Comparison of ENCODE assay signal across 1 cellular context in the genomic region with DNA sequence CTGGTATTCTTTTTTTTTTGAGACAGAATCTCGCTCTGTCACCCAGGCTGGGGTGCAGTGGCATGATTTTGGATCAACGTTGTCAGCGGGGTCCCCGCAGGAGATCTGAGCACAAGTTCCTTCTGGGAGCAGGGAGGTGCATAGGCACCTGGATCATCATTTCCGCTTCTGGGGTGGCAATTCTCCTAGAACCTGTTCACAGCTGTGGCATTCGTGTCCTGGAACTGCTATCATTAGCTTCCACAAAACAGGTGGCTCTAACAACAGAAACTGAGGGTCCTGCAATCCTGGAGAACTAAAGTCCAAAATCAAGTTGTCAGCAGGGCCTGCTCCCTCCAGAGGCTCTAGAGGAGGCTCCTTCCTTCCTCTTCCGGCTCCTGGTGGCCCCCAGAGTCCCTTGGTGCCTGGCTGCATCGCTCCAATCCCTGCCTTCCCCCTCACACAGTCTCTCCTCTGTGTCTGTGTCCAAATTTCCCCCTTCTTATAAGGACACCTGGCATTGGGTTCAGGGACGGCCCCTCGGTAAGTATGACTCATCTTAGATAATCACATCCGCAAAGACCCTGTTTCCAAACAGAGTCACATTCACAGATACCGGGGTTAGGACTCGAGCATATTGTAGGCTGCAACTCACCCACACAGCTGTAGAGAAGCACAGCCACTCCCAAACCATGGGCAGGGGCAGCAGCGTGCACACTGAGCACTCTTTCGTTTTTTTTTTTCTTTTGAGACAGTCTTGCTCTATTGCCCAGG.
TF ChIP-seq lines count a peak whose summit lies in the region.

No MANE protein-coding gene starts in this region.

TF ChIP-seq in HepG2, 621 proteins besides CTCF, POLR2A, EP300 and RAD21 (continued from another document and continues in another):
- TF ChIP-seq, protein P1, sequence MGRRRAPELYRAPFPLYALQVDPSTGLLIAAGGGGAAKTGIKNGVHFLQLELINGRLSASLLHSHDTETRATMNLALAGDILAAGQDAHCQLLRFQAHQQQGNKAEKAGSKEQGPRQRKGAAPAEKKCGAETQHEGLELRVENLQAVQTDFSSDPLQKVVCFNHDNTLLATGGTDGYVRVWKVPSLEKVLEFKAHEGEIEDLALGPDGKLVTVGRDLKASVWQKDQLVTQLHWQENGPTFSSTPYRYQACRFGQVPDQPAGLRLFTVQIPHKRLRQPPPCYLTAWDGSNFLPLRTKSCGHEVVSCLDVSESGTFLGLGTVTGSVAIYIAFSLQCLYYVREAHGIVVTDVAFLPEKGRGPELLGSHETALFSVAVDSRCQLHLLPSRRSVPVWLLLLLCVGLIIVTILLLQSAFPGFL (CRISPR knock-in tag; IDR thresholded peaks at IDR 0.05) = no peak
- TF ChIP-seq HOXA7 (CRISPR knock-in tag; IDR thresholded peaks at IDR 0.05) (no peak), FOXK1 (CRISPR knock-in tag; IDR thresholded peaks at IDR 0.05; ENCODE audit: borderline replicate concordance, low read depth) (peak; percentile 67; the same call in 1 of the 2 replicates), ZNF646 (CRISPR knock-in tag; IDR thresholded peaks at IDR 0.05) (no peak), ZNF331 (CRISPR knock-in tag; IDR thresholded peaks at IDR 0.05) (0 out of 2 replicates have a peak, but pooled peaks have one; percentile 35), STAT5B (CRISPR knock-in tag; IDR thresholded peaks at IDR 0.05) (no peak), ZNF572 (CRISPR knock-in tag; IDR thresholded peaks at IDR 0.05) (no peak), TCF7 (IDR thresholded peaks at IDR 0.05; ENCODE audit: low read depth) (no peak), ZKSCAN8 (CRISPR knock-in tag; IDR thresholded peaks at IDR 0.05; ENCODE audit: borderline replicate concordance) (0 out of 2 replicates have a peak, but pooled peaks have one; percentile 35), ZBTB2 (CRISPR knock-in tag; IDR thresholded peaks at IDR 0.05; ENCODE audit: low read depth) (no peak), STAG1 (CRISPR knock-in tag; IDR thresholded peaks at IDR 0.05) (no peak), ZNF589 (CRISPR knock-in tag; conservative IDR thresholded peaks at IDR 0.05) (no peak), EZH2 (conservative IDR thresholded peaks at IDR 0.05; ENCODE audit: low read depth, low read length) (no peak), ZNF121 (CRISPR knock-in tag; IDR thresholded peaks at IDR 0.05) (peak; percentile 93), ZNF740 (CRISPR knock-in tag; IDR thresholded peaks at IDR 0.05) (no peak), KDM5B (CRISPR knock-in tag; IDR thresholded peaks at IDR 0.05; ENCODE audit: borderline replicate concordance) (peak; percentile 50; the same call in 1 of the 2 replicates), PPARG (CRISPR knock-in tag; conservative IDR thresholded peaks at IDR 0.05) (0 out of 2 replicates have a peak, but pooled peaks have one; percentile 36), LRRFIP1 (CRISPR knock-in tag; conservative IDR thresholded peaks at IDR 0.05) (no peak)
- TF ChIP-seq, protein P2, sequence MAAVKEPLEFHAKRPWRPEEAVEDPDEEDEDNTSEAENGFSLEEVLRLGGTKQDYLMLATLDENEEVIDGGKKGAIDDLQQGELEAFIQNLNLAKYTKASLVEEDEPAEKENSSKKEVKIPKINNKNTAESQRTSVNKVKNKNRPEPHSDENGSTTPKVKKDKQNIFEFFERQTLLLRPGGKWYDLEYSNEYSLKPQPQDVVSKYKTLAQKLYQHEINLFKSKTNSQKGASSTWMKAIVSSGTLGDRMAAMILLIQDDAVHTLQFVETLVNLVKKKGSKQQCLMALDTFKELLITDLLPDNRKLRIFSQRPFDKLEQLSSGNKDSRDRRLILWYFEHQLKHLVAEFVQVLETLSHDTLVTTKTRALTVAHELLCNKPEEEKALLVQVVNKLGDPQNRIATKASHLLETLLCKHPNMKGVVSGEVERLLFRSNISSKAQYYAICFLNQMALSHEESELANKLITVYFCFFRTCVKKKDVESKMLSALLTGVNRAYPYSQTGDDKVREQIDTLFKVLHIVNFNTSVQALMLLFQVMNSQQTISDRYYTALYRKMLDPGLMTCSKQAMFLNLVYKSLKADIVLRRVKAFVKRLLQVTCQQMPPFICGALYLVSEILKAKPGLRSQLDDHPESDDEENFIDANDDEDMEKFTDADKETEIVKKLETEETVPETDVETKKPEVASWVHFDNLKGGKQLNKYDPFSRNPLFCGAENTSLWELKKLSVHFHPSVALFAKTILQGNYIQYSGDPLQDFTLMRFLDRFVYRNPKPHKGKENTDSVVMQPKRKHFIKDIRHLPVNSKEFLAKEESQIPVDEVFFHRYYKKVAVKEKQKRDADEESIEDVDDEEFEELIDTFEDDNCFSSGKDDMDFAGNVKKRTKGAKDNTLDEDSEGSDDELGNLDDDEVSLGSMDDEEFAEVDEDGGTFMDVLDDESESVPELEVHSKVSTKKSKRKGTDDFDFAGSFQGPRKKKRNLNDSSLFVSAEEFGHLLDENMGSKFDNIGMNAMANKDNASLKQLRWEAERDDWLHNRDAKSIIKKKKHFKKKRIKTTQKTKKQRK (IDR thresholded peaks at IDR 0.05; ENCODE audit: low read length) = no peak
- TF ChIP-seq, protein P3, sequence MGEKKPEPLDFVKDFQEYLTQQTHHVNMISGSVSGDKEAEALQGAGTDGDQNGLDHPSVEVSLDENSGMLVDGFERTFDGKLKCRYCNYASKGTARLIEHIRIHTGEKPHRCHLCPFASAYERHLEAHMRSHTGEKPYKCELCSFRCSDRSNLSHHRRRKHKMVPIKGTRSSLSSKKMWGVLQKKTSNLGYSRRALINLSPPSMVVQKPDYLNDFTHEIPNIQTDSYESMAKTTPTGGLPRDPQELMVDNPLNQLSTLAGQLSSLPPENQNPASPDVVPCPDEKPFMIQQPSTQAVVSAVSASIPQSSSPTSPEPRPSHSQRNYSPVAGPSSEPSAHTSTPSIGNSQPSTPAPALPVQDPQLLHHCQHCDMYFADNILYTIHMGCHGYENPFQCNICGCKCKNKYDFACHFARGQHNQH (CRISPR knock-in tag; IDR thresholded peaks at IDR 0.05) = peak; percentile 53; the same call in 1 of the 2 replicates
- TF ChIP-seq, protein P4, sequence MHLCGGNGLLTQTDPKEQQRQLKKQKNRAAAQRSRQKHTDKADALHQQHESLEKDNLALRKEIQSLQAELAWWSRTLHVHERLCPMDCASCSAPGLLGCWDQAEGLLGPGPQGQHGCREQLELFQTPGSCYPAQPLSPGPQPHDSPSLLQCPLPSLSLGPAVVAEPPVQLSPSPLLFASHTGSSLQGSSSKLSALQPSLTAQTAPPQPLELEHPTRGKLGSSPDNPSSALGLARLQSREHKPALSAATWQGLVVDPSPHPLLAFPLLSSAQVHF (CRISPR knock-in tag; IDR thresholded peaks at IDR 0.05) = no peak
- TF ChIP-seq, protein P5, sequence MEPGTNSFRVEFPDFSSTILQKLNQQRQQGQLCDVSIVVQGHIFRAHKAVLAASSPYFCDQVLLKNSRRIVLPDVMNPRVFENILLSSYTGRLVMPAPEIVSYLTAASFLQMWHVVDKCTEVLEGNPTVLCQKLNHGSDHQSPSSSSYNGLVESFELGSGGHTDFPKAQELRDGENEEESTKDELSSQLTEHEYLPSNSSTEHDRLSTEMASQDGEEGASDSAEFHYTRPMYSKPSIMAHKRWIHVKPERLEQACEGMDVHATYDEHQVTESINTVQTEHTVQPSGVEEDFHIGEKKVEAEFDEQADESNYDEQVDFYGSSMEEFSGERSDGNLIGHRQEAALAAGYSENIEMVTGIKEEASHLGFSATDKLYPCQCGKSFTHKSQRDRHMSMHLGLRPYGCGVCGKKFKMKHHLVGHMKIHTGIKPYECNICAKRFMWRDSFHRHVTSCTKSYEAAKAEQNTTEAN (CRISPR knock-in tag; conservative IDR thresholded peaks at IDR 0.05) = no peak
- TF ChIP-seq, protein P6, sequence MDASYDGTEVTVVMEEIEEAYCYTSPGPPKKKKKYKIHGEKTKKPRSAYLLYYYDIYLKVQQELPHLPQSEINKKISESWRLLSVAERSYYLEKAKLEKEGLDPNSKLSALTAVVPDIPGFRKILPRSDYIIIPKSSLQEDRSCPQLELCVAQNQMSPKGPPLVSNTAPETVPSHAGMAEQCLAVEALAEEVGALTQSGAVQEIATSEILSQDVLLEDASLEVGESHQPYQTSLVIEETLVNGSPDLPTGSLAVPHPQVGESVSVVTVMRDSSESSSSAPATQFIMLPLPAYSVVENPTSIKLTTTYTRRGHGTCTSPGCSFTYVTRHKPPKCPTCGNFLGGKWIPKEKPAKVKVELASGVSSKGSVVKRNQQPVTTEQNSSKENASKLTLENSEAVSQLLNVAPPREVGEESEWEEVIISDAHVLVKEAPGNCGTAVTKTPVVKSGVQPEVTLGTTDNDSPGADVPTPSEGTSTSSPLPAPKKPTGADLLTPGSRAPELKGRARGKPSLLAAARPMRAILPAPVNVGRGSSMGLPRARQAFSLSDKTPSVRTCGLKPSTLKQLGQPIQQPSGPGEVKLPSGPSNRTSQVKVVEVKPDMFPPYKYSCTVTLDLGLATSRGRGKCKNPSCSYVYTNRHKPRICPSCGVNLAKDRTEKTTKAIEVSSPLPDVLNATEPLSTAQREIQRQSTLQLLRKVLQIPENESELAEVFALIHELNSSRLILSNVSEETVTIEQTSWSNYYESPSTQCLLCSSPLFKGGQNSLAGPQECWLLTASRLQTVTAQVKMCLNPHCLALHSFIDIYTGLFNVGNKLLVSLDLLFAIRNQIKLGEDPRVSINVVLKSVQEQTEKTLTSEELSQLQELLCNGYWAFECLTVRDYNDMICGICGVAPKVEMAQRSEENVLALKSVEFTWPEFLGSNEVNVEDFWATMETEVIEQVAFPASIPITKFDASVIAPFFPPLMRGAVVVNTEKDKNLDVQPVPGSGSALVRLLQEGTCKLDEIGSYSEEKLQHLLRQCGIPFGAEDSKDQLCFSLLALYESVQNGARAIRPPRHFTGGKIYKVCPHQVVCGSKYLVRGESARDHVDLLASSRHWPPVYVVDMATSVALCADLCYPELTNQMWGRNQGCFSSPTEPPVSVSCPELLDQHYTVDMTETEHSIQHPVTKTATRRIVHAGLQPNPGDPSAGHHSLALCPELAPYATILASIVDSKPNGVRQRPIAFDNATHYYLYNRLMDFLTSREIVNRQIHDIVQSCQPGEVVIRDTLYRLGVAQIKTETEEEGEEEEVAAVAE (CRISPR knock-in tag; IDR thresholded peaks at IDR 0.05; ENCODE audit: borderline replicate concordance) = no peak; the same call in 1 of the 2 replicates
